8 cellular contexts compared by ENCODE assay signal in genomic region chr1:36386262-36387140, GRCh38. TPM values are rescaled to one million over a fixed set of nuclear protein-coding genes. Genes with fewer than 3 reads are reported as not detected.
DNase-seq lines count a peak whose midpoint lies in the region; ATAC-seq, FAIRE-seq and TF ChIP-seq lines count a peak whose summit lies in the region.

No MANE protein-coding gene starts in this region.

- peak overlapping the region; percentile 92 for H3K27ac ChIP-seq in KMS-11

- H3K27me3 Mint-ChIP-seq in activated T-helper 17 cell treated with anti-CD3 and anti-CD28 coated beads, Interleukin-2, amount 50 U/mL, for 72 hours = no peaks in the 10 kb centered on the region
- H3K27me3 Mint-ChIP-seq in natural killer cell treated with Interleukin-12 subunit alpha and Interleukin-12 subunit beta and Interleukin-15 and Interleukin-18, amount 100 ng/mL, for 72 hours = no peaks in the 10 kb centered on the region

- peak; percentile 21 for FAIRE-seq in D721Med (lab: Jason Lieb, UNC)

- peaks cover 48% of the 10 kb centered on the region for H3K36me3 Mint-ChIP-seq in activated T-helper 17 cell treated with anti-CD3 and anti-CD28 coated beads, Interleukin-2, amount 50 U/mL, for 72 hours (ENCODE audit: low read depth)
- peaks cover 9% of the 10 kb centered on the region for H3K36me3 Mint-ChIP-seq in natural killer cell treated with Interleukin-12 subunit alpha and Interleukin-12 subunit beta and Interleukin-15 and Interleukin-18, amount 100 ng/mL, for 72 hours

- TF ChIP-seq CTCF in D721Med (IDR thresholded peaks at IDR 0.05; ENCODE audit: insufficient read depth, missing control alignments) (peak; percentile 5), KMS-11 (conservative IDR thresholded peaks at IDR 0.05; ENCODE audit: low read depth, low read length) (no peak), fibroblast of the aortic adventitia (IDR thresholded peaks at IDR 0.05; ENCODE audit: insufficient read depth, low read length) (no peak)

- no peaks in the 10 kb centered on the region for H4K20me1 ChIP-seq in KMS-11 (ENCODE audit: insufficient read depth)

- H3K4me3 ChIP-seq in KMS-11 (IDR thresholded peaks at IDR 0.05; ENCODE audit: insufficient read depth, low read depth, low read length) (peak overlapping the region; percentile 77), fibroblast of the aortic adventitia (ENCODE audit: low read depth, low read length) (peak overlapping the region; percentile 61)

- peak overlapping the region; percentile 81 for H3K4me2 ChIP-seq in KMS-11

- H3K27me3 ChIP-seq in KMS-11 (ENCODE audit: insufficient read depth, low read depth) = no peaks in the 10 kb centered on the region

- H3K27ac Mint-ChIP-seq in activated T-helper 17 cell treated with anti-CD3 and anti-CD28 coated beads, Interleukin-2, amount 50 U/mL, for 72 hours = peak overlapping the region; percentile 100
- peak overlapping the region; percentile 96 to 99 for H3K27ac Mint-ChIP-seq in natural killer cell treated with Interleukin-12 subunit alpha and Interleukin-12 subunit beta and Interleukin-15 and Interleukin-18, amount 100 ng/mL, for 72 hours

- H3K9me3 Mint-ChIP-seq in activated T-helper 17 cell treated with anti-CD3 and anti-CD28 coated beads, Interleukin-2, amount 50 U/mL, for 72 hours = no peaks in the 10 kb centered on the region
- H3K9me3 Mint-ChIP-seq in natural killer cell treated with Interleukin-12 subunit alpha and Interleukin-12 subunit beta and Interleukin-15 and Interleukin-18, amount 100 ng/mL, for 72 hours = no peaks in the 10 kb centered on the region

- H3K4me1 Mint-ChIP-seq in activated T-helper 17 cell treated with anti-CD3 and anti-CD28 coated beads, Interleukin-2, amount 50 U/mL, for 72 hours = peaks cover 39% of the 10 kb centered on the region
- H3K4me1 Mint-ChIP-seq in natural killer cell treated with Interleukin-12 subunit alpha and Interleukin-12 subunit beta and Interleukin-15 and Interleukin-18, amount 100 ng/mL, for 72 hours (ENCODE audit: low read depth in 2 of 2) = peaks cover 57 to 58% of the 10 kb centered on the region in 2 donors

- peaks cover 38% of the 10 kb centered on the region for H3K79me2 ChIP-seq in KMS-11 (ENCODE audit: insufficient read depth, low read depth)

- no peak for DNase-seq in D721Med (ENCODE audit: insufficient read length, low spot score)
- DNase-seq in RPMI7951 (ENCODE audit: low read depth) = peak; percentile 100
- peak; percentile 100 for DNase-seq in fibroblast of the aortic adventitia (ENCODE audit: low read depth)
- DNase-seq in natural killer cell treated with Interleukin-12 subunit alpha and Interleukin-12 subunit beta and Interleukin-15 and Interleukin-18, amount 100 ng/mL, for 72 hours (ENCODE audit: low spot score) = peak; percentile 97
- peak; percentile 89 for DNase-seq in stimulated activated naive CD8-positive, alpha-beta T cell treated with anti-CD3 and anti-CD28 coated beads, Interleukin-15, Interleukin-2, amounts not matched to agents 100 U/mL and 50 U/mL, for 24 hours

- peak; percentile 41 for ATAC-seq in GM21576 (IDR thresholded peaks at IDR 0.05; ENCODE audit: unreplicated experiment)
- peak; percentile 81 for ATAC-seq in activated T-helper 17 cell treated with anti-CD3 and anti-CD28 coated beads, Interleukin-2, amount 50 U/mL, for 72 hours (replicated peaks)
- ATAC-seq in natural killer cell treated with Interleukin-12 subunit alpha and Interleukin-12 subunit beta and Interleukin-15 and Interleukin-18, amount 100 ng/mL, for 72 hours = peak; percentile 79 to 86
- ATAC-seq in stimulated activated naive CD8-positive, alpha-beta T cell treated with anti-CD3 and anti-CD28 coated beads, Interleukin-15, Interleukin-2, amounts not matched to agents 100 U/mL and 50 U/mL, for 24 hours = peak; percentile 78

- peak overlapping the region; percentile 44 for H2AFZ ChIP-seq in KMS-11 (ENCODE audit: low read depth)

- H3K9ac ChIP-seq in KMS-11 = peak overlapping the region; percentile 80

- H3K4me3 Mint-ChIP-seq in activated T-helper 17 cell treated with anti-CD3 and anti-CD28 coated beads, Interleukin-2, amount 50 U/mL, for 72 hours = peak overlapping the region; percentile 99
- peak overlapping the region; percentile 96 for H3K4me3 Mint-ChIP-seq in natural killer cell treated with Interleukin-12 subunit alpha and Interleukin-12 subunit beta and Interleukin-15 and Interleukin-18, amount 100 ng/mL, for 72 hours

- peaks cover 52% of the 10 kb centered on the region for H3K4me1 ChIP-seq in KMS-11 (ENCODE audit: low read depth, poor library complexity, severe bottlenecking)

- no peaks in the 10 kb centered on the region for H3K36me3 ChIP-seq in KMS-11 (ENCODE audit: insufficient read depth)

RNA-seq across cellular contexts. Expression of gene STK40, which starts 0.8 kb away (rescaled TPM):
- total RNA-seq in RPMI7951 (2014; rRNA removed; shearing (Covaris generic)) = 16.7 and 18.2 TPM in 2 replicates
- 10 to 100 TPM; 44.1 to 56.8 TPM for total RNA-seq in activated T-helper 17 cell treated with anti-CD3 and anti-CD28 coated beads, Interleukin-2, amount 50 U/mL, for 72 hours
- total RNA-seq in fibroblast of the aortic adventitia (ENCODE audit: low replicate concordance) = 7.0 and 12.9 TPM in 2 replicates
- total RNA-seq in natural killer cell treated with Interleukin-12 subunit alpha and Interleukin-12 subunit beta and Interleukin-15 and Interleukin-18, amount 100 ng/mL, for 72 hours = 10 to 100 TPM; 58.2 to 76.1 TPM

RNA-seq across cellular contexts. Expression of gene LSM10, which starts 11.2 kb away (rescaled TPM):
- total RNA-seq in RPMI7951 (2014; rRNA removed; shearing (Covaris generic)) = 6.6 and 7.8 TPM in 2 replicates
- total RNA-seq in activated T-helper 17 cell treated with anti-CD3 and anti-CD28 coated beads, Interleukin-2, amount 50 U/mL, for 72 hours = 10 to 100 TPM; 24.6 to 59.6 TPM
- 3.9 and 9.5 TPM in 2 replicates for total RNA-seq in fibroblast of the aortic adventitia (ENCODE audit: low replicate concordance)
- 10 to 100 TPM; 56.6 to 58.1 TPM for total RNA-seq in natural killer cell treated with Interleukin-12 subunit alpha and Interleukin-12 subunit beta and Interleukin-15 and Interleukin-18, amount 100 ng/mL, for 72 hours
